1 cellular context compared by ENCODE assay signal in the genomic region with DNA sequence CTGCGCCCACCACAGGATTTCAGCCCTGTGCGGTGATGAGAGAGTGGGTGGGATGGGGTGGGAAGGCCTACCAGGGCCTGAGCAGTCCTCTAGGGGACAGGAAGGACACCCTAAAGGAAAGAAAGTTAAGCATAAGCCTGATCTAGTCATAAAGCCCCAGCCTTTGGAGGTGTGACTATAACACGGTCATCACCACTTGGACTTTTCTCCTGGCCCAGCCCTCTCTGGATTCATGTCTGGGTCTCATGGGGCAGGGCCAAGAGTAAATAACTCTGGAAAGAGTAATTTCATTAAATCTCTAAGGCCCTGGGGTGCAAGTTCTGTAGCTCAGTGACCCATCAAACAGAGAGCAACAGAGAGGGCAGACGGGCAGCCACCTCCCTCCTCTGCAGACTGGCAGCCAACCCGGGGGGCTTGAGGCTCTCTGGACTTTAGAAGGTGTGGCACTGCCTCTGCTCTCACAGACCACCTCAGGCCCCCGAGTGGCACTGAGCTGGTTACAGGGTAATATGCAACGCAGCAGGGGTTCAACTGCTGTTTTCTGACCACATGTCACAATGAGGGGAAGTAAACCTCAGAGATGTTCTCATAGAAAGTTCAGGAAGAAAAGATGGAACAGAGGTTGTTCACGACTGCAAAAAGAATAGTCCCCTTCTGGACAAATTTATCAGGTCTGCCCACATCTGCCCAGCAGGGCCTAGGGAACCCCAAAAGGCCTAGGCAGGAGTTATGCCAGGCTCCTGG.
TF ChIP-seq lines count a peak whose summit lies in the region.

No MANE protein-coding gene starts in this region.

TF ChIP-seq in HepG2, 621 proteins besides CTCF, POLR2A, EP300 and RAD21:
- TF ChIP-seq, protein P1, sequence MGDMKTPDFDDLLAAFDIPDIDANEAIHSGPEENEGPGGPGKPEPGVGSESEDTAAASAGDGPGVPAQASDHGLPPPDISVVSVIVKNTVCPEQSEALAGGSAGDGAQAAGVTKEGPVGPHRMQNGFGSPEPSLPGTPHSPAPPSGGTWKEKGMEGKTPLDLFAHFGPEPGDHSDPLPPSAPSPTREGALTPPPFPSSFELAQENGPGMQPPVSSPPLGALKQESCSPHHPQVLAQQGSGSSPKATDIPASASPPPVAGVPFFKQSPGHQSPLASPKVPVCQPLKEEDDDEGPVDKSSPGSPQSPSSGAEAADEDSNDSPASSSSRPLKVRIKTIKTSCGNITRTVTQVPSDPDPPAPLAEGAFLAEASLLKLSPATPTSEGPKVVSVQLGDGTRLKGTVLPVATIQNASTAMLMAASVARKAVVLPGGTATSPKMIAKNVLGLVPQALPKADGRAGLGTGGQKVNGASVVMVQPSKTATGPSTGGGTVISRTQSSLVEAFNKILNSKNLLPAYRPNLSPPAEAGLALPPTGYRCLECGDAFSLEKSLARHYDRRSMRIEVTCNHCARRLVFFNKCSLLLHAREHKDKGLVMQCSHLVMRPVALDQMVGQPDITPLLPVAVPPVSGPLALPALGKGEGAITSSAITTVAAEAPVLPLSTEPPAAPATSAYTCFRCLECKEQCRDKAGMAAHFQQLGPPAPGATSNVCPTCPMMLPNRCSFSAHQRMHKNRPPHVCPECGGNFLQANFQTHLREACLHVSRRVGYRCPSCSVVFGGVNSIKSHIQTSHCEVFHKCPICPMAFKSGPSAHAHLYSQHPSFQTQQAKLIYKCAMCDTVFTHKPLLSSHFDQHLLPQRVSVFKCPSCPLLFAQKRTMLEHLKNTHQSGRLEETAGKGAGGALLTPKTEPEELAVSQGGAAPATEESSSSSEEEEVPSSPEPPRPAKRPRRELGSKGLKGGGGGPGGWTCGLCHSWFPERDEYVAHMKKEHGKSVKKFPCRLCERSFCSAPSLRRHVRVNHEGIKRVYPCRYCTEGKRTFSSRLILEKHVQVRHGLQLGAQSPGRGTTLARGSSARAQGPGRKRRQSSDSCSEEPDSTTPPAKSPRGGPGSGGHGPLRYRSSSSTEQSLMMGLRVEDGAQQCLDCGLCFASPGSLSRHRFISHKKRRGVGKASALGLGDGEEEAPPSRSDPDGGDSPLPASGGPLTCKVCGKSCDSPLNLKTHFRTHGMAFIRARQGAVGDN (CRISPR knock-in tag; IDR thresholded peaks at IDR 0.05), result 0 out of 2 replicates have a peak, but pooled peaks have one; percentile 14
- TF ChIP-seq HOXA5 (CRISPR knock-in tag; IDR thresholded peaks at IDR 0.05), result no peak
- TF ChIP-seq SMAD3 (CRISPR knock-in tag; IDR thresholded peaks at IDR 0.05), result no peak
